Comparison of ENCODE assay signal across 26 cellular contexts in the genomic region with DNA sequence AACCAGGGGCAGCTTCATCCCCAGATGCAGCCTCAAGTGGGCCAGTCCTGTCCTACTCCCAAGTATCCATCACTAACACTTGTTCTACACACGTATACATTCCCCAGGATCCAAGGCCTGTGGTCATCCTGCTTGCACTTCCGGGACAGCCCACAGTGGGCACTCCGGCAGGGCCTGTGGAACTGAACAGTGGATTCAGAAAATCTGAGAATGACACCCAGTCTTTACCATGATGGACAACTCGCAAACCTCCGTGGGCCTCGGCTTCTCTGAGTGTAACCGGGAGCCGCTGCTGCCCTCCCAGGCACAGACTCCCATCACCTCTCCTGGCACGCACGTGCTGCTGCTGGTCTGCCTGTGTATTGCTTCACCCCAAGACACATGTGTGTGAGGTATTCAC. TPM values are rescaled to one million over a fixed set of nuclear protein-coding genes. Genes with fewer than 3 reads are reported as not detected.
"Had no signal": no experiment of that assay in that cellular context is flagged by ENCODE, and none has a peak within 500 bp of the region (broad histone marks: within the 10 kb centered on the region; RNA-seq: fewer than 3 reads in every experiment).

No MANE protein-coding gene starts in this region.

- H3K4me2 ChIP-seq: PC-9 had no signal

- H2AFZ ChIP-seq: PC-9 had no signal

- ATAC-seq: activated CD8-positive, alpha-beta memory T cell treated with anti-CD3 and anti-CD28 coated beads, Interleukin-2, amount 10 ng/mL, durations not matched to agents 7 days and 5 days; Right ventricle myocardium inferior; T-cell had no signal

- H3K4me1 ChIP-seq: breast epithelium had no signal

- H3K27ac ChIP-seq: adrenal gland, breast epithelium, PC-9, SK-N-MC had no signal

- H3K9me3 ChIP-seq: adrenal gland, breast epithelium, MG63 had no signal

- H3K27me3 ChIP-seq: adrenal gland, breast epithelium, MG63 had no signal

- DNase-seq: activated B cell treated with CpG ODN at 0.5 μM for 24 hours; activated CD4-positive, alpha-beta T cell treated with anti-CD3 and anti-CD28 coated beads for 1 hour; activated CD4-positive, alpha-beta T cell treated with anti-CD3 and anti-CD28 coated beads, Interleukin-2, amount 10 ng/mL, durations not matched to agents 24 days and 14 days; activated CD4-positive, alpha-beta T cell treated with anti-CD3 and anti-CD28 coated beads, Interleukin-2, amount 50 U/mL, for 48 hours; activated CD8-positive, alpha-beta memory T cell treated with anti-CD3 and anti-CD28 coated beads, Interleukin-2, amount 10 ng/mL, durations not matched to agents 7 days and 5 days; activated naive CD4-positive, alpha-beta T cell treated with anti-CD3 and anti-CD28 coated beads, Interleukin-2, amount 50 U/mL, for 16 hours; activated naive CD8-positive, alpha-beta T cell treated with anti-CD3 and anti-CD28 coated beads, Interleukin-2, amount 10 ng/mL, durations not matched to agents 7 days and 5 days; activated T-cell treated with anti-CD3 and anti-CD28 coated beads, Interleukin-2, amount 50 U/mL, for 24 hours; adrenal gland; anterior cingulate cortex; caudate nucleus; MG63; MV-4-11; NCI-H1092 treated with DMSO at 0.1 percent for 48 hours; NCI-H1417 treated with DMSO at 0.1 percent for 48 hours; NCI-H1694; NCI-H2029; NCI-H524; PC-9; T-cell; T-helper 2 cell; T1000 had no signal

- H3K4me3 ChIP-seq: adrenal gland, breast epithelium, MG63, PC-9, SK-N-MC had no signal

- H3K36me3 ChIP-seq: adrenal gland, breast epithelium, MG63 had no signal

RNA-seq across cellular contexts. Expression of gene ATP10A, which starts 59.6 kb away (rescaled TPM):
- total RNA-seq: activated B cell treated with CpG ODN at 0.5 μM for 24 hours, PC-9, RPMI7951 had no signal
